In the genomic region with DNA sequence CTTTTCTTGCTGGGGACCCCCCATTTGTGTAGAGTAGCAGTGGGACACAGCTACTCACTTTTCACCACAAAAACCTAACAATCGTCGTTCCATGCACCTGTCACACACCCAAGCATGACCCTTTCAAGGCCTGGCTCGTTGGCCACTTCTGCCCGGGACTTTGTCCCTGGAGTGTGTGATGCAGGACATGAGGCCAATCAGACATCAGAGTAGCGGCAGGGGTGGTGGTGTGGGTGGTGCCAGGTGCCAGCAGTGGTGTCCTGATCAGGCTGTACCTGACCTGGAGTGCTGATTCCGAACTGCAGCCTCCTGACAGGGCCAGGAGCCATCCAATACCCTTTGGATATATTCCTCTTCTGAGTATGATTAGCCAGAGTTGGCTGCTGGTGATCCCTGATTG, we compare ENCODE assay signal across 26 cellular contexts. TPM values are rescaled to one million over a fixed set of nuclear protein-coding genes. Genes with fewer than 3 reads are reported as not detected.
"Had no signal": no experiment of that assay in that cellular context is flagged by ENCODE, and none has a peak within 500 bp of the region (broad histone marks: within the 10 kb centered on the region; RNA-seq: fewer than 3 reads in every experiment).

No MANE protein-coding gene starts in this region.

- ATAC-seq: activated CD4-positive, alpha-beta T cell treated with anti-CD3 and anti-CD28 coated beads for 36 hours; activated CD8-positive, alpha-beta T cell treated with anti-CD3 and anti-CD28 coated beads, Interleukin-2, amount 10 ng/mL, durations not matched to agents 7 days and 5 days; activated T-cell treated with anti-CD3 and anti-CD28 coated beads, Interleukin-2, amount 50 U/mL, for 4 hours; activated T-helper 17 cell treated with anti-CD3 and anti-CD28 coated beads, Interleukin-2, amount 50 U/mL, for 72 hours; gastroesophageal sphincter had no signal

- H3K9me3 ChIP-seq: esophagus squamous epithelium, gastroesophageal sphincter had no signal

- FAIRE-seq: astrocyte, bronchial epithelial cell had no signal

- H3K4me3 ChIP-seq: coronary artery, dorsolateral prefrontal cortex, esophagus squamous epithelium, gastroesophageal sphincter had no signal

- H3K27ac ChIP-seq: brain microvascular endothelial cell, coronary artery, dorsolateral prefrontal cortex, esophagus squamous epithelium, gastroesophageal sphincter had no signal

- H3K36me3 ChIP-seq: brain microvascular endothelial cell, esophagus squamous epithelium, gastroesophageal sphincter had no signal

- DNase-seq: activated CD4-positive, alpha-beta memory T cell treated with anti-CD3 and anti-CD28 coated beads for 36 hours; activated CD4-positive, alpha-beta T cell treated with anti-CD3 and anti-CD28 coated beads for 36 hours; activated CD4-positive, alpha-beta T cell treated with anti-CD3 and anti-CD28 coated beads, Interleukin-2, amount 10 ng/mL, durations not matched to agents 24 days and 14 days; activated CD4-positive, CD25-positive, alpha-beta regulatory T cell; activated CD4-positive, CD25-positive, alpha-beta regulatory T cell treated with anti-CD3 and anti-CD28 coated beads, Interleukin-2, amount 50 U/mL, for 72 hours; activated CD8-positive, alpha-beta T cell treated with anti-CD3 and anti-CD28 coated beads, Interleukin-2, amount 10 ng/mL, durations not matched to agents 7 days and 5 days; activated effector memory CD4-positive, alpha-beta T cell treated with Interleukin-2 at 50 U/mL for 16 hours; activated gamma-delta T cell treated with Interleukin-2 at 50 U/mL for 16 hours; activated naive CD4-positive, alpha-beta T cell treated with anti-CD3 and anti-CD28 coated beads, Interleukin-2, amount 50 U/mL, for 16 hours; activated naive CD4-positive, alpha-beta T cell treated with Interleukin-2 at 50 U/mL for 16 hours; activated T-cell treated with anti-CD3 and anti-CD28 coated beads, Interleukin-2, amount 50 U/mL, for 4 hours; amniotic stem cell; anterior cingulate cortex; brain microvascular endothelial cell; dorsolateral prefrontal cortex; effector memory CD4-positive, alpha-beta T cell; erythroblast; esophagus squamous epithelium; foreskin melanocyte; T-helper 2 cell had no signal

- H3K4me1 ChIP-seq: esophagus squamous epithelium, gastroesophageal sphincter had no signal

- H3K27me3 ChIP-seq: brain microvascular endothelial cell, gastroesophageal sphincter had no signal

RNA-seq across cellular contexts. Expression of a gene that starts 23.1 kb away (rescaled TPM):
- total RNA-seq: activated CD4-positive, alpha-beta memory T cell treated with anti-CD3 and anti-CD28 coated beads for 36 hours; activated CD4-positive, alpha-beta T cell treated with anti-CD3 and anti-CD28 coated beads, Interleukin-2, amount 10 ng/mL, durations not matched to agents 24 days and 14 days; activated CD8-positive, alpha-beta T cell treated with anti-CD3 and anti-CD28 coated beads, Interleukin-2, amount 10 ng/mL, durations not matched to agents 7 days and 5 days; T-helper 1 cell treated with Interleukin-12 subunit alpha and Interleukin-12 subunit beta and Interleukin-4 antibody, amounts not matched to agents 30 ng/mL and 1 ng/mL, for 36 hours had no signal
